In genomic region chr13:27522847-27523246, GRCh38 we compare ENCODE assay signal across 21 cellular contexts.
DNase-seq lines count a peak whose midpoint lies in the region; ATAC-seq and TF ChIP-seq lines count a peak whose summit lies in the region.
"Had no signal": no experiment of that assay in that cellular context is flagged by ENCODE, and none has a peak within 500 bp of the region (broad histone marks: within the 10 kb centered on the region; RNA-seq: fewer than 3 reads in every experiment).

No MANE protein-coding gene starts in this region.

- H3K4me2 ChIP-seq in GM23338: no peak overlapping the region

- H3K27ac ChIP-seq in GM23338 (ENCODE audit: low read depth): no peak overlapping the region
- H3K27ac ChIP-seq: body of pancreas, esophagus squamous epithelium, parathyroid adenoma, SK-N-MC, thoracic aorta had no signal

- ATAC-seq in mucosa of descending colon: peak; percentile 48
- ATAC-seq in HG03565 (IDR thresholded peaks at IDR 0.05; ENCODE audit: unreplicated experiment): no peak
- no peak for ATAC-seq in GM23338
- no peak for ATAC-seq in activated CD8-positive, alpha-beta memory T cell treated with anti-CD3 and anti-CD28 coated beads, Interleukin-2, amount 10 ng/mL, durations not matched to agents 7 days and 5 days
- ATAC-seq: body of pancreas; effector memory CD8-positive, alpha-beta T cell had no signal

- no peaks in the 10 kb centered on the region for H4K20me1 ChIP-seq in GM23338 (replicated peaks; ENCODE audit: insufficient read depth)

- H3F3A ChIP-seq in GM23338 (replicated peaks; ENCODE audit: low read depth): no peaks in the 10 kb centered on the region

- no peaks in the 10 kb centered on the region for H3K36me3 ChIP-seq in mucosa of descending colon (ENCODE audit: low read depth)
- H3K36me3 ChIP-seq in GM23338 (ENCODE audit: insufficient read depth): no peaks in the 10 kb centered on the region
- H3K36me3 ChIP-seq: esophagus squamous epithelium, thoracic aorta had no signal

- H3K4me1 Mint-ChIP-seq in GM23338: 0 out of 3 replicates have a peak, but pooled peaks cover 3% of the 10 kb centered on the region
- H3K4me1 Mint-ChIP-seq in activated CD8-positive, alpha-beta memory T cell treated with anti-CD3 and anti-CD28 coated beads, Interleukin-2, amount 10 ng/mL, durations not matched to agents 7 days and 5 days: peaks cover 7% of the 10 kb centered on the region

- no peaks in the 10 kb centered on the region for H3K4me1 ChIP-seq in mucosa of descending colon (ENCODE audit: low read depth)
- no peaks in the 10 kb centered on the region for H3K4me1 ChIP-seq in GM23338 (ENCODE audit: insufficient read depth)
- H3K4me1 ChIP-seq: body of pancreas, esophagus squamous epithelium, parathyroid adenoma had no signal

- H3K79me2 ChIP-seq in GM23338 (replicated peaks; ENCODE audit: insufficient read depth): no peaks in the 10 kb centered on the region
- H3K79me2 ChIP-seq: parathyroid adenoma had no signal

- H2AFZ ChIP-seq in GM23338: no peak overlapping the region
- H2AFZ ChIP-seq: parathyroid adenoma had no signal

- H3K27me3 Mint-ChIP-seq in GM23338 (ENCODE audit: insufficient read depth, low read depth, poor library complexity): peaks cover 2% of the 10 kb centered on the region
- H3K27me3 Mint-ChIP-seq in activated CD8-positive, alpha-beta memory T cell treated with anti-CD3 and anti-CD28 coated beads, Interleukin-2, amount 10 ng/mL, durations not matched to agents 7 days and 5 days: peaks cover 11% of the 10 kb centered on the region

- H3K9me3 Mint-ChIP-seq in GM23338: peaks cover 1% of the 10 kb centered on the region; the same call in 1 of the 3 replicates
- no peaks in the 10 kb centered on the region for H3K9me3 Mint-ChIP-seq in activated CD8-positive, alpha-beta memory T cell treated with anti-CD3 and anti-CD28 coated beads, Interleukin-2, amount 10 ng/mL, durations not matched to agents 7 days and 5 days (ENCODE audit: low read depth)
- H3K9me3 Mint-ChIP-seq: activated naive CD8-positive, alpha-beta T cell treated with anti-CD3 and anti-CD28 coated beads, Interleukin-2, amount 10 ng/mL, durations not matched to agents 7 days and 5 days; effector memory CD8-positive, alpha-beta T cell; nephron had no signal

- TF ChIP-seq CTCF in mucosa of descending colon (IDR thresholded peaks at IDR 0.05) (no peak), GM23338 (conservative IDR thresholded peaks at IDR 0.05; ENCODE audit: low read depth in 2 of 2) (no peak)

- CTCF ChIA-PET in activated CD8-positive, alpha-beta memory T cell treated with anti-CD3 and anti-CD28 coated beads, Interleukin-2, amount 10 ng/mL, durations not matched to agents 7 days and 5 days (lab: Charles Lee): interaction anchor here (2.2 kb wide), 1 partner anchor 10 kb away, joined by 6 read pairs; no protein-coding TSS in a partner anchor

- H3K36me3 Mint-ChIP-seq in GM23338 (ENCODE audit: low read depth): no peaks in the 10 kb centered on the region
- no peaks in the 10 kb centered on the region for H3K36me3 Mint-ChIP-seq in activated CD8-positive, alpha-beta memory T cell treated with anti-CD3 and anti-CD28 coated beads, Interleukin-2, amount 10 ng/mL, durations not matched to agents 7 days and 5 days
- H3K36me3 Mint-ChIP-seq: activated naive CD8-positive, alpha-beta T cell treated with anti-CD3 and anti-CD28 coated beads, Interleukin-2, amount 10 ng/mL, durations not matched to agents 7 days and 5 days had no signal

- DNase-seq in CD1c-positive myeloid dendritic cell (ENCODE audit: extremely low spot score): peak; percentile 59
- peak; percentile 48 to 74 for DNase-seq in NOMO-1 (lab: John Stamatoyannopoulos, UW; ENCODE audit: unreplicated experiment in 2 of 2)
- DNase-seq in UCSD-AML1 (lab: John Stamatoyannopoulos, UW; ENCODE audit: unreplicated experiment): peak; percentile 60
- peak in 1 of 3 donors; percentile 6 for DNase-seq in mucosa of descending colon
- no peak for DNase-seq in posterior cingulate gyrus
- no peak for DNase-seq in GM23338 (ENCODE audit: low spot score)
- DNase-seq in activated CD8-positive, alpha-beta memory T cell treated with anti-CD3 and anti-CD28 coated beads, Interleukin-2, amount 10 ng/mL, durations not matched to agents 7 days and 5 days: no peak
- DNase-seq: activated CD4-positive, alpha-beta T cell treated with anti-CD3 and anti-CD28 coated beads for 4 hours; activated naive CD8-positive, alpha-beta T cell treated with anti-CD3 and anti-CD28 coated beads, Interleukin-2, amount 10 ng/mL, durations not matched to agents 7 days and 5 days; body of pancreas; DMS79; effector memory CD8-positive, alpha-beta T cell; esophagus squamous epithelium; H7; NCI-H146; stimulated activated naive CD4-positive, alpha-beta T cell had no signal

- no peak overlapping the region for H3K4me3 Mint-ChIP-seq in GM23338
- H3K4me3 Mint-ChIP-seq in activated CD8-positive, alpha-beta memory T cell treated with anti-CD3 and anti-CD28 coated beads, Interleukin-2, amount 10 ng/mL, durations not matched to agents 7 days and 5 days: no peak overlapping the region
- H3K4me3 Mint-ChIP-seq: activated naive CD8-positive, alpha-beta T cell treated with anti-CD3 and anti-CD28 coated beads, Interleukin-2, amount 10 ng/mL, durations not matched to agents 7 days and 5 days; effector memory CD8-positive, alpha-beta T cell; nephron had no signal

- peaks cover 4% of the 10 kb centered on the region; the same call in 1 of the 2 replicates for H3K9me2 ChIP-seq in GM23338 (ENCODE audit: insufficient read depth)

- no peak overlapping the region for H3K27ac Mint-ChIP-seq in GM23338
- no peak overlapping the region for H3K27ac Mint-ChIP-seq in activated CD8-positive, alpha-beta memory T cell treated with anti-CD3 and anti-CD28 coated beads, Interleukin-2, amount 10 ng/mL, durations not matched to agents 7 days and 5 days
- H3K27ac Mint-ChIP-seq: activated naive CD8-positive, alpha-beta T cell treated with anti-CD3 and anti-CD28 coated beads, Interleukin-2, amount 10 ng/mL, durations not matched to agents 7 days and 5 days; effector memory CD8-positive, alpha-beta T cell; nephron had no signal

- H3K27me3 ChIP-seq in GM23338 (ENCODE audit: insufficient read depth): no peaks in the 10 kb centered on the region
- H3K27me3 ChIP-seq: body of pancreas had no signal

- H3K4me3 ChIP-seq in mucosa of descending colon (no peak overlapping the region), GM23338 (no peak overlapping the region)
- H3K4me3 ChIP-seq: body of pancreas, esophagus squamous epithelium, SK-N-MC, thoracic aorta had no signal

- intact Hi-C loops in mucosa of descending colon (cut with DNase I, micrococcal nuclease): no loop called here
- intact Hi-C loops in posterior cingulate gyrus (cut with DNase I): no loop called here

- H3K9me3 ChIP-seq in mucosa of descending colon: no peaks in the 10 kb centered on the region
- H3K9me3 ChIP-seq: body of pancreas, esophagus squamous epithelium, thoracic aorta had no signal

TF ChIP-seq in GM23338, 12 proteins besides CTCF, POLR2A, EP300 and RAD21 (continues in another document):
- TF ChIP-seq NANOG (IDR thresholded peaks at IDR 0.05; ENCODE audit: borderline replicate concordance) (no peak), ZNF331 (CRISPR knock-in tag; IDR thresholded peaks at IDR 0.05; ENCODE audit: low read depth) (no peak), JUNB (IDR thresholded peaks at IDR 0.05; ENCODE audit: unreplicated experiment) (no peak), REST (IDR thresholded peaks at IDR 0.05; ENCODE audit: unreplicated experiment) (no peak), EZH2 (IDR thresholded peaks at IDR 0.05; ENCODE audit: low read depth, unreplicated experiment) (no peak), POLR2AphosphoS5 (IDR thresholded peaks at IDR 0.05; ENCODE audit: low read depth) (no peak), ETS1 (IDR thresholded peaks at IDR 0.05) (no peak), ZNF114 (CRISPR knock-in tag; IDR thresholded peaks at IDR 0.05) (no peak), CREB1 (CRISPR knock-in tag; IDR thresholded peaks at IDR 0.05; ENCODE audit: low read depth) (no peak), STAT1 (IDR thresholded peaks at IDR 0.05; ENCODE audit: unreplicated experiment) (no peak)

Comparison
In these comparisons a context has a peak if more than half of its experiments do, and no peak if none do; other contexts are left out.
1. DNase-seq: peak in CD1c-positive myeloid dendritic cell (single experiment), NOMO-1 (2 of 2) and UCSD-AML1 (single experiment); none in posterior cingulate gyrus (0 of 10), GM23338 (single experiment) and activated CD8-positive, alpha-beta memory T cell treated with anti-CD3 and anti-CD28 coated beads, Interleukin-2, amount 10 ng/mL, durations not matched to agents 7 days and 5 days (single experiment).